Comparison of ENCODE assay signal across 1 cellular context in the genomic region with DNA sequence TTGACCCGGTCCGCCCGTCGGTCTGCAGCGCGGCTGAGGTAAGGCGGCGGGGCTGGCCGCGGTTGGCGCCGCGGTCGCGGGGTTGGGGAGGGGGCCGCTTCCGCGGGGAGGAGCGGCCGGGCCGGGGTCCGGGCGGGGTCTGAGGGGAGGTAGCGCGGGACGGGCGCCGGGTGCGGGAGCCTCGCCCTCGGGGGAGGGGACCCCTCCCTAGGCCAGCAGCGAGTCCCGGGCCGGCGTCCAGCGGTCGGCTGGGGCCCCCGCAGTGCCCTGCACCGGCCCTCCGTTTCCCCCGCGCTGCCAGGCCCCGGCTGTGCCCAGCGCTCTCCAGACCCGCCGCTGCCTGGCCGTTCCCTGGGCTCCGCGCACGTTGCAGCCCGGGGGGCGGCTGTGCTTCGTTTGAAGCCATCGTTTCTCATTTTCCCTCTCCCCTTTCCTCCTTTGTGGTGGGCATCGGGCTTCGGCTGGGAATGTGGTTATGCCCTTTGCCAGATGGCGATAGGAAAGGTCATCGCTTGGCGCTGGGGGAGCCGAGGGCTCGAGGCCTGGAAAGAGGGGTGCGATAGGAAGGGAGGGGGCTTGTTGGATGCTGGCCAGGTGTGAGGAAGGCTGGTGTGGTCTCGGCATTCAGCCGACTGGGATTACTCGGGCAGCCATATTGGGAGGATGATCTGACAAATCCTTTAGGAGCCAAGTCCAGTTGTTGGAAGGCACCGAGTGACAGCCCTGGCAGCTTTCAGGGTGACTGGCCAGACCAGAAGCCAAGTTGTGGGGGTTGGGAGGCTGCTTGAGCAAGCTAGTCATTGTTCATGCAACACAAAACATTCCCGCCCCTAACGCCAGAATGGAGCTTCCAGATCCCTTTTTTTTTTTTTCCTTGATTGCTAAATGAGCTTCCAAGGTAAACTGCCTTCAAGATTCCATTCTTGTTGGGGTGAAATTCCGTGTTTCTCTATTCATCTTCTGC.
A peak's percentile ranks its signal among the peaks of the same experiment; 100 is the strongest.
TF ChIP-seq lines count a peak whose summit lies in the region.

No MANE protein-coding gene starts in this region.

TF ChIP-seq in K562, 482 proteins besides CTCF, POLR2A, EP300 and RAD21 (continued from another document and continues in another):
- TF ChIP-seq, protein P1, sequence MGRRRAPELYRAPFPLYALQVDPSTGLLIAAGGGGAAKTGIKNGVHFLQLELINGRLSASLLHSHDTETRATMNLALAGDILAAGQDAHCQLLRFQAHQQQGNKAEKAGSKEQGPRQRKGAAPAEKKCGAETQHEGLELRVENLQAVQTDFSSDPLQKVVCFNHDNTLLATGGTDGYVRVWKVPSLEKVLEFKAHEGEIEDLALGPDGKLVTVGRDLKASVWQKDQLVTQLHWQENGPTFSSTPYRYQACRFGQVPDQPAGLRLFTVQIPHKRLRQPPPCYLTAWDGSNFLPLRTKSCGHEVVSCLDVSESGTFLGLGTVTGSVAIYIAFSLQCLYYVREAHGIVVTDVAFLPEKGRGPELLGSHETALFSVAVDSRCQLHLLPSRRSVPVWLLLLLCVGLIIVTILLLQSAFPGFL (CRISPR knock-in tag; IDR thresholded peaks at IDR 0.05) = no peak
- TF ChIP-seq SMARCE1 (IDR thresholded peaks at IDR 0.05) (no peak), FOSL1 (tag; conservative IDR thresholded peaks at IDR 0.05) (no peak), SNRNP70 (optimal IDR thresholded peaks at IDR 0.05; ENCODE audit: low read depth, low read length) (no peak), NFIC (IDR thresholded peaks at IDR 0.05) (peak; percentile 91), ZNF431 (CRISPR knock-in tag; IDR thresholded peaks at IDR 0.05) (no peak), SMARCA4 (IDR thresholded peaks at IDR 0.05) (no peak), DIDO1 (tag; IDR thresholded peaks at IDR 0.05; ENCODE audit: low read depth) (no peak), NFRKB (IDR thresholded peaks at IDR 0.05; ENCODE audit: low read depth) (no peak), PRMT5 (CRISPR knock-in tag; IDR thresholded peaks at IDR 0.05) (no peak), FOXA1 (IDR thresholded peaks at IDR 0.05; ENCODE audit: borderline replicate concordance) (no peak), ZNF282 (CRISPR knock-in tag; IDR thresholded peaks at IDR 0.05) (0 out of 2 replicates have a peak, but pooled peaks have one; percentile 30), PHF21A (IDR thresholded peaks at IDR 0.05; ENCODE audit: borderline replicate concordance, low read depth) (no peak), SAFB2 (IDR thresholded peaks at IDR 0.05; ENCODE audit: borderline replicate concordance, low read depth, low read length, severe bottlenecking) (no peak), HNRNPL (IDR thresholded peaks at IDR 0.05; ENCODE audit: low read depth, low read length) (peak; percentile 67), STAT5A (IDR thresholded peaks at IDR 0.05; ENCODE audit: borderline replicate concordance, low read length) (no peak), SNIP1 (IDR thresholded peaks at IDR 0.05; ENCODE audit: low read depth) (no peak), PHTF2 (CRISPR knock-in tag; IDR thresholded peaks at IDR 0.05) (no peak), OTX1 (CRISPR knock-in tag; IDR thresholded peaks at IDR 0.05) (no peak), MYC (IDR thresholded peaks at IDR 0.05; ENCODE audit: low read depth, low read length) (no peak), MYC (CRISPR knock-in tag; IDR thresholded peaks at IDR 0.05; ENCODE audit: borderline replicate concordance, low read depth) (no peak), BRD9 (IDR thresholded peaks at IDR 0.05; ENCODE audit: low read depth, partially characterized antibody) (no peak), LCOR (CRISPR knock-in tag; IDR thresholded peaks at IDR 0.05) (no peak), SETDB1 (IDR thresholded peaks at IDR 0.05; ENCODE audit: low read length) (no peak), XRCC4 (IDR thresholded peaks at IDR 0.05; ENCODE audit: extremely low read depth, insufficient read depth, insufficient read length) (no peak), ZNF347 (CRISPR knock-in tag; IDR thresholded peaks at IDR 0.05; ENCODE audit: low read depth) (no peak), ZNF444 (CRISPR knock-in tag; IDR thresholded peaks at IDR 0.05) (no peak)
- TF ChIP-seq, protein P2, sequence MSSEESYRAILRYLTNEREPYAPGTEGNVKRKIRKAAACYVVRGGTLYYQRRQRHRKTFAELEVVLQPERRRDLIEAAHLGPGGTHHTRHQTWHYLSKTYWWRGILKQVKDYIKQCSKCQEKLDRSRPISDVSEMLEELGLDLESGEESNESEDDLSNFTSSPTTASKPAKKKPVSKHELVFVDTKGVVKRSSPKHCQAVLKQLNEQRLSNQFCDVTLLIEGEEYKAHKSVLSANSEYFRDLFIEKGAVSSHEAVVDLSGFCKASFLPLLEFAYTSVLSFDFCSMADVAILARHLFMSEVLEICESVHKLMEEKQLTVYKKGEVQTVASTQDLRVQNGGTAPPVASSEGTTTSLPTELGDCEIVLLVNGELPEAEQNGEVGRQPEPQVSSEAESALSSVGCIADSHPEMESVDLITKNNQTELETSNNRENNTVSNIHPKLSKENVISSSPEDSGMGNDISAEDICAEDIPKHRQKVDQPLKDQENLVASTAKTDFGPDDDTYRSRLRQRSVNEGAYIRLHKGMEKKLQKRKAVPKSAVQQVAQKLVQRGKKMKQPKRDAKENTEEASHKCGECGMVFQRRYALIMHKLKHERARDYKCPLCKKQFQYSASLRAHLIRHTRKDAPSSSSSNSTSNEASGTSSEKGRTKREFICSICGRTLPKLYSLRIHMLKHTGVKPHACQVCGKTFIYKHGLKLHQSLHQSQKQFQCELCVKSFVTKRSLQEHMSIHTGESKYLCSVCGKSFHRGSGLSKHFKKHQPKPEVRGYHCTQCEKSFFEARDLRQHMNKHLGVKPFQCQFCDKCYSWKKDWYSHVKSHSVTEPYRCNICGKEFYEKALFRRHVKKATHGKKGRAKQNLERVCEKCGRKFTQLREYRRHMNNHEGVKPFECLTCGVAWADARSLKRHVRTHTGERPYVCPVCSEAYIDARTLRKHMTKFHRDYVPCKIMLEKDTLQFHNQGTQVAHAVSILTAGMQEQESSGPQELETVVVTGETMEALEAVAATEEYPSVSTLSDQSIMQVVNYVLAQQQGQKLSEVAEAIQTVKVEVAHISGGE (CRISPR knock-in tag; IDR thresholded peaks at IDR 0.05) = 0 out of 6 replicates have a peak, but pooled peaks of 1 of the 3 experiments have one; percentile 33
- TF ChIP-seq, protein P3, sequence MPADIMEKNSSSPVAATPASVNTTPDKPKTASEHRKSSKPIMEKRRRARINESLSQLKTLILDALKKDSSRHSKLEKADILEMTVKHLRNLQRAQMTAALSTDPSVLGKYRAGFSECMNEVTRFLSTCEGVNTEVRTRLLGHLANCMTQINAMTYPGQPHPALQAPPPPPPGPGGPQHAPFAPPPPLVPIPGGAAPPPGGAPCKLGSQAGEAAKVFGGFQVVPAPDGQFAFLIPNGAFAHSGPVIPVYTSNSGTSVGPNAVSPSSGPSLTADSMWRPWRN (IDR thresholded peaks at IDR 0.05; ENCODE audit: low read depth) = no peak
- TF ChIP-seq, protein P4, sequence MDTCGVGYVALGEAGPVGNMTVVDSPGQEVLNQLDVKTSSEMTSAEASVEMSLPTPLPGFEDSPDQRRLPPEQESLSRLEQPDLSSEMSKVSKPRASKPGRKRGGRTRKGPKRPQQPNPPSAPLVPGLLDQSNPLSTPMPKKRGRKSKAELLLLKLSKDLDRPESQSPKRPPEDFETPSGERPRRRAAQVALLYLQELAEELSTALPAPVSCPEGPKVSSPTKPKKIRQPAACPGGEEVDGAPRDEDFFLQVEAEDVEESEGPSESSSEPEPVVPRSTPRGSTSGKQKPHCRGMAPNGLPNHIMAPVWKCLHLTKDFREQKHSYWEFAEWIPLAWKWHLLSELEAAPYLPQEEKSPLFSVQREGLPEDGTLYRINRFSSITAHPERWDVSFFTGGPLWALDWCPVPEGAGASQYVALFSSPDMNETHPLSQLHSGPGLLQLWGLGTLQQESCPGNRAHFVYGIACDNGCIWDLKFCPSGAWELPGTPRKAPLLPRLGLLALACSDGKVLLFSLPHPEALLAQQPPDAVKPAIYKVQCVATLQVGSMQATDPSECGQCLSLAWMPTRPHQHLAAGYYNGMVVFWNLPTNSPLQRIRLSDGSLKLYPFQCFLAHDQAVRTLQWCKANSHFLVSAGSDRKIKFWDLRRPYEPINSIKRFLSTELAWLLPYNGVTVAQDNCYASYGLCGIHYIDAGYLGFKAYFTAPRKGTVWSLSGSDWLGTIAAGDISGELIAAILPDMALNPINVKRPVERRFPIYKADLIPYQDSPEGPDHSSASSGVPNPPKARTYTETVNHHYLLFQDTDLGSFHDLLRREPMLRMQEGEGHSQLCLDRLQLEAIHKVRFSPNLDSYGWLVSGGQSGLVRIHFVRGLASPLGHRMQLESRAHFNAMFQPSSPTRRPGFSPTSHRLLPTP (IDR thresholded peaks at IDR 0.05; ENCODE audit: borderline replicate concordance, extremely low read depth, insufficient read length) = no peak
- TF ChIP-seq, protein P5, sequence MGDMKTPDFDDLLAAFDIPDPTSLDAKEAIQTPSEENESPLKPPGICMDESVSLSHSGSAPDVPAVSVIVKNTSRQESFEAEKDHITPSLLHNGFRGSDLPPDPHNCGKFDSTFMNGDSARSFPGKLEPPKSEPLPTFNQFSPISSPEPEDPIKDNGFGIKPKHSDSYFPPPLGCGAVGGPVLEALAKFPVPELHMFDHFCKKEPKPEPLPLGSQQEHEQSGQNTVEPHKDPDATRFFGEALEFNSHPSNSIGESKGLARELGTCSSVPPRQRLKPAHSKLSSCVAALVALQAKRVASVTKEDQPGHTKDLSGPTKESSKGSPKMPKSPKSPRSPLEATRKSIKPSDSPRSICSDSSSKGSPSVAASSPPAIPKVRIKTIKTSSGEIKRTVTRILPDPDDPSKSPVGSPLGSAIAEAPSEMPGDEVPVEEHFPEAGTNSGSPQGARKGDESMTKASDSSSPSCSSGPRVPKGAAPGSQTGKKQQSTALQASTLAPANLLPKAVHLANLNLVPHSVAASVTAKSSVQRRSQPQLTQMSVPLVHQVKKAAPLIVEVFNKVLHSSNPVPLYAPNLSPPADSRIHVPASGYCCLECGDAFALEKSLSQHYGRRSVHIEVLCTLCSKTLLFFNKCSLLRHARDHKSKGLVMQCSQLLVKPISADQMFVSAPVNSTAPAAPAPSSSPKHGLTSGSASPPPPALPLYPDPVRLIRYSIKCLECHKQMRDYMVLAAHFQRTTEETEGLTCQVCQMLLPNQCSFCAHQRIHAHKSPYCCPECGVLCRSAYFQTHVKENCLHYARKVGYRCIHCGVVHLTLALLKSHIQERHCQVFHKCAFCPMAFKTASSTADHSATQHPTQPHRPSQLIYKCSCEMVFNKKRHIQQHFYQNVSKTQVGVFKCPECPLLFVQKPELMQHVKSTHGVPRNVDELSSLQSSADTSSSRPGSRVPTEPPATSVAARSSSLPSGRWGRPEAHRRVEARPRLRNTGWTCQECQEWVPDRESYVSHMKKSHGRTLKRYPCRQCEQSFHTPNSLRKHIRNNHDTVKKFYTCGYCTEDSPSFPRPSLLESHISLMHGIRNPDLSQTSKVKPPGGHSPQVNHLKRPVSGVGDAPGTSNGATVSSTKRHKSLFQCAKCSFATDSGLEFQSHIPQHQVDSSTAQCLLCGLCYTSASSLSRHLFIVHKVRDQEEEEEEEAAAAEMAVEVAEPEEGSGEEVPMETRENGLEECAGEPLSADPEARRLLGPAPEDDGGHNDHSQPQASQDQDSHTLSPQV (IDR thresholded peaks at IDR 0.05) = no peak
- TF ChIP-seq, protein P6, sequence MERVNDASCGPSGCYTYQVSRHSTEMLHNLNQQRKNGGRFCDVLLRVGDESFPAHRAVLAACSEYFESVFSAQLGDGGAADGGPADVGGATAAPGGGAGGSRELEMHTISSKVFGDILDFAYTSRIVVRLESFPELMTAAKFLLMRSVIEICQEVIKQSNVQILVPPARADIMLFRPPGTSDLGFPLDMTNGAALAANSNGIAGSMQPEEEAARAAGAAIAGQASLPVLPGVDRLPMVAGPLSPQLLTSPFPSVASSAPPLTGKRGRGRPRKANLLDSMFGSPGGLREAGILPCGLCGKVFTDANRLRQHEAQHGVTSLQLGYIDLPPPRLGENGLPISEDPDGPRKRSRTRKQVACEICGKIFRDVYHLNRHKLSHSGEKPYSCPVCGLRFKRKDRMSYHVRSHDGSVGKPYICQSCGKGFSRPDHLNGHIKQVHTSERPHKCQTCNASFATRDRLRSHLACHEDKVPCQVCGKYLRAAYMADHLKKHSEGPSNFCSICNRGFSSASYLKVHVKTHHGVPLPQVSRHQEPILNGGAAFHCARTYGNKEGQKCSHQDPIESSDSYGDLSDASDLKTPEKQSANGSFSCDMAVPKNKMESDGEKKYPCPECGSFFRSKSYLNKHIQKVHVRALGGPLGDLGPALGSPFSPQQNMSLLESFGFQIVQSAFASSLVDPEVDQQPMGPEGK (CRISPR knock-in tag; IDR thresholded peaks at IDR 0.05; ENCODE audit: borderline replicate concordance) = no peak
- TF ChIP-seq, protein P7, sequence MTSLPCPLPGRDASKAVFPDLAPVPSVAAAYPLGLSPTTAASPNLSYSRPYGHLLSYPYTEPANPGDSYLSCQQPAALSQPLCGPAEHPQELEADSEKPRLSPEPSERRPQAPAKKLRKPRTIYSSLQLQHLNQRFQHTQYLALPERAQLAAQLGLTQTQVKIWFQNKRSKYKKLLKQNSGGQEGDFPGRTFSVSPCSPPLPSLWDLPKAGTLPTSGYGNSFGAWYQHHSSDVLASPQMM (CRISPR knock-in tag; IDR thresholded peaks at IDR 0.05) = no peak
- TF ChIP-seq, protein P8, sequence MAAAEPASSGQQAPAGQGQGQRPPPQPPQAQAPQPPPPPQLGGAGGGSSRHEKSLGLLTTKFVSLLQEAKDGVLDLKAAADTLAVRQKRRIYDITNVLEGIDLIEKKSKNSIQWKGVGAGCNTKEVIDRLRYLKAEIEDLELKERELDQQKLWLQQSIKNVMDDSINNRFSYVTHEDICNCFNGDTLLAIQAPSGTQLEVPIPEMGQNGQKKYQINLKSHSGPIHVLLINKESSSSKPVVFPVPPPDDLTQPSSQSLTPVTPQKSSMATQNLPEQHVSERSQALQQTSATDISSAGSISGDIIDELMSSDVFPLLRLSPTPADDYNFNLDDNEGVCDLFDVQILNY (CRISPR knock-in tag; IDR thresholded peaks at IDR 0.05) = no peak
- TF ChIP-seq, protein P9, sequence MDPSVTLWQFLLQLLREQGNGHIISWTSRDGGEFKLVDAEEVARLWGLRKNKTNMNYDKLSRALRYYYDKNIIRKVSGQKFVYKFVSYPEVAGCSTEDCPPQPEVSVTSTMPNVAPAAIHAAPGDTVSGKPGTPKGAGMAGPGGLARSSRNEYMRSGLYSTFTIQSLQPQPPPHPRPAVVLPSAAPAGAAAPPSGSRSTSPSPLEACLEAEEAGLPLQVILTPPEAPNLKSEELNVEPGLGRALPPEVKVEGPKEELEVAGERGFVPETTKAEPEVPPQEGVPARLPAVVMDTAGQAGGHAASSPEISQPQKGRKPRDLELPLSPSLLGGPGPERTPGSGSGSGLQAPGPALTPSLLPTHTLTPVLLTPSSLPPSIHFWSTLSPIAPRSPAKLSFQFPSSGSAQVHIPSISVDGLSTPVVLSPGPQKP (CRISPR knock-in tag; IDR thresholded peaks at IDR 0.05) = no peak
